ENCODE assay signal across 24 cellular contexts in the genomic region with DNA sequence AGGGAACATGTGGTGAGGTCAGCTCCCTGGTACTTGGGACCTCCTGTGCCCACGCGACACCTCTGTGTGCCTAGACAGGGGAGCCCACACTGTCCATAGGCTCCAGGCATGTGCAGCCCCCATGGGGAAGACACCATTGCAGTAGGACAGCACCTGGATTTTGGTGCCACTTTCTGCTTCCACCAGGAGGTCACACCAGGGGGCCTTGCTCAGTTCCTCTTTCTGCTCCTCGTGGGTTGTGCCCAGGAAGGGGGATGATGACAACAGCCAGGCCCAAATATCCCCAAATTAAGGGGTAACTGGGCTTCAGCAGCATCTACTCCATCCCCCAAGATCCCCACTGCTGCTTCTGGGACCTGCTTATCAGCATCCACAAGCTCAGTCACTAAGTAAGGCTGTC.
"Had no signal": no experiment of that assay in that cellular context is flagged by ENCODE, and none has a peak within 500 bp of the region (broad histone marks: within the 10 kb centered on the region; RNA-seq: fewer than 3 reads in every experiment).

No MANE protein-coding gene starts in this region.

- H2AFZ ChIP-seq: hepatocyte had no signal

- H3K36me3 Mint-ChIP-seq: immature natural killer cell, mesothelial cell of epicardium had no signal

- H3K27ac Mint-ChIP-seq: immature natural killer cell, mesothelial cell of epicardium had no signal

- H3K4me2 ChIP-seq: hepatocyte had no signal

- H3K36me3 ChIP-seq: esophagus muscularis mucosa, gastroesophageal sphincter, heart left ventricle, left lung, lower lobe of right lung had no signal

- H3K4me3 Mint-ChIP-seq: immature natural killer cell, mesothelial cell of epicardium had no signal

- FAIRE-seq: colon, endothelial cell of umbilical vein, frontal cortex, kidney had no signal

- H3K9me3 Mint-ChIP-seq: immature natural killer cell, mesothelial cell of epicardium had no signal

- H3K4me3 ChIP-seq: coronary artery, dorsolateral prefrontal cortex, esophagus muscularis mucosa, gastroesophageal sphincter, heart left ventricle, hepatocyte, left lung, lower lobe of right lung, mucosa of descending colon had no signal

- DNase-seq: dermis blood vessel endothelial cell; dorsolateral prefrontal cortex; effector CD4-positive, alpha-beta T cell; effector memory CD4-positive, alpha-beta T cell; foreskin keratinocyte; heart left ventricle; hypothalamus; immature natural killer cell; islet precursor cell; kidney; kidney glomerular epithelial cell; left lung; left ventricle myocardium superior; lower lobe of right lung; mesenchymal stem cell; mucosa of descending colon had no signal

- H3K27me3 ChIP-seq: dorsolateral prefrontal cortex, esophagus muscularis mucosa, foreskin keratinocyte, gastroesophageal sphincter, hepatocyte, left lung had no signal

- H3K4me1 ChIP-seq: esophagus muscularis mucosa, foreskin keratinocyte, gastroesophageal sphincter had no signal

- H3K9me3 ChIP-seq: esophagus muscularis mucosa, gastroesophageal sphincter, heart left ventricle, left lung, lower lobe of right lung, mucosa of descending colon had no signal

- ATAC-seq: foreskin keratinocyte, gastroesophageal sphincter, heart left ventricle, left lung, left ventricle myocardium superior, lower lobe of right lung, mucosa of descending colon had no signal

- H3K4me1 Mint-ChIP-seq: immature natural killer cell, mesothelial cell of epicardium had no signal

- H3K27ac ChIP-seq: dorsolateral prefrontal cortex, foreskin keratinocyte, heart left ventricle, hepatocyte had no signal

- H3K79me2 ChIP-seq: hepatocyte had no signal
